Comparison of ENCODE assay signal across 1 cellular context in genomic region chr14:60734465-60735242, GRCh38.
TF ChIP-seq lines count a peak whose summit lies in the region.

MNAT1 (plus strand) TSS chr14:60734761; CDS start chr14:60734863, 102 bp downstream.

TF ChIP-seq in K562, 482 proteins besides CTCF, POLR2A, EP300 and RAD21 (continued from another document and continues in another):
- no peak for TF ChIP-seq CTCFL (IDR thresholded peaks at IDR 0.05; ENCODE audit: borderline replicate concordance, insufficient read depth, low read depth, low read length, poor library complexity, severe bottlenecking)
- peak; percentile 99 for TF ChIP-seq TAF9B (IDR thresholded peaks at IDR 0.05; ENCODE audit: partially characterized antibody)
- no peak for TF ChIP-seq DMBX1 (CRISPR knock-in tag; IDR thresholded peaks at IDR 0.05; ENCODE audit: borderline replicate concordance)
- no peak for TF ChIP-seq ATF1 (CRISPR knock-in tag; IDR thresholded peaks at IDR 0.05)
- peak; percentile 49; the same call in 1 of the 2 replicates for TF ChIP-seq ATF1 (tag; IDR thresholded peaks at IDR 0.05)
- TF ChIP-seq BRD4 (IDR thresholded peaks at IDR 0.05) = no peak
- TF ChIP-seq DDX20 (tag; IDR thresholded peaks at IDR 0.05; ENCODE audit: low read depth) = no peak
- TF ChIP-seq ZNF143 (CRISPR knock-in tag; IDR thresholded peaks at IDR 0.05) = no peak
- no peak for TF ChIP-seq ZKSCAN3 (CRISPR knock-in tag; IDR thresholded peaks at IDR 0.05)
- no peak for TF ChIP-seq ZBTB1 (CRISPR knock-in tag; IDR thresholded peaks at IDR 0.05; ENCODE audit: borderline replicate concordance, low read depth)
- TF ChIP-seq SIRT6 (IDR thresholded peaks at IDR 0.05; ENCODE audit: low read depth, low read length) = no peak
- peak; percentile 77; the same call in 1 of the 2 replicates for TF ChIP-seq CHAMP1 (IDR thresholded peaks at IDR 0.05)
- no peak for TF ChIP-seq GATA2 (CRISPR knock-in tag; IDR thresholded peaks at IDR 0.05)
- no peak for TF ChIP-seq JUN (IDR thresholded peaks at IDR 0.05; ENCODE audit: borderline replicate concordance, low read depth, low read length)
- no peak for TF ChIP-seq JUN (CRISPR knock-in tag; IDR thresholded peaks at IDR 0.05; ENCODE audit: borderline replicate concordance)
- no peak for TF ChIP-seq ILF3 (IDR thresholded peaks at IDR 0.05; ENCODE audit: borderline replicate concordance)
- no peak for TF ChIP-seq RNF219 (CRISPR knock-in tag; IDR thresholded peaks at IDR 0.05)
- TF ChIP-seq HBP1 (CRISPR knock-in tag; IDR thresholded peaks at IDR 0.05) = peak; percentile 31; the same call in 1 of the 2 replicates
- TF ChIP-seq ZNF444 (CRISPR knock-in tag; IDR thresholded peaks at IDR 0.05) = no peak
- TF ChIP-seq ZNF212 (CRISPR knock-in tag; IDR thresholded peaks at IDR 0.05) = no peak
- TF ChIP-seq LARP7 (IDR thresholded peaks at IDR 0.05) = no peak
- TF ChIP-seq PTRF (tag; IDR thresholded peaks at IDR 0.05) = no peak
- no peak for TF ChIP-seq ZNF830 (CRISPR knock-in tag; IDR thresholded peaks at IDR 0.05)
- TF ChIP-seq REST (CRISPR knock-in tag; IDR thresholded peaks at IDR 0.05; ENCODE audit: low read depth) = no peak
- TF ChIP-seq MAFG (tag; conservative IDR thresholded peaks at IDR 0.05) = no peak
- no peak for TF ChIP-seq RFX7 (CRISPR knock-in tag; IDR thresholded peaks at IDR 0.05)
- TF ChIP-seq ZNF280A (IDR thresholded peaks at IDR 0.05; ENCODE audit: low read depth, partially characterized antibody) = no peak
- no peak for TF ChIP-seq FOXJ2 (tag; IDR thresholded peaks at IDR 0.05)
- TF ChIP-seq DACH1 (IDR thresholded peaks at IDR 0.05; ENCODE audit: partially characterized antibody) = no peak
- no peak for TF ChIP-seq NFE2 (IDR thresholded peaks at IDR 0.05; ENCODE audit: low read depth)
- no peak for TF ChIP-seq ZNF282 (CRISPR knock-in tag; IDR thresholded peaks at IDR 0.05)
- TF ChIP-seq E2F1 (CRISPR knock-in tag; IDR thresholded peaks at IDR 0.05) = no peak
- TF ChIP-seq CEBPG (CRISPR knock-in tag; IDR thresholded peaks at IDR 0.05) = no peak
- no peak for TF ChIP-seq CEBPG (tag; conservative IDR thresholded peaks at IDR 0.05 in 1 of 2, IDR thresholded peaks at IDR 0.05 in 1 of 2)
- no peak for TF ChIP-seq CAMTA2 (CRISPR knock-in tag; conservative IDR thresholded peaks at IDR 0.05)
- no peak for TF ChIP-seq THAP12 (CRISPR knock-in tag; IDR thresholded peaks at IDR 0.05)
- TF ChIP-seq ZC3H4 (CRISPR knock-in tag; IDR thresholded peaks at IDR 0.05; ENCODE audit: borderline replicate concordance) = no peak
- no peak for TF ChIP-seq ZNF24 (IDR thresholded peaks at IDR 0.05)
- TF ChIP-seq ZBTB26 (CRISPR knock-in tag; IDR thresholded peaks at IDR 0.05) = no peak
- no peak for TF ChIP-seq ERF (CRISPR knock-in tag; IDR thresholded peaks at IDR 0.05)
- no peak for TF ChIP-seq SAP30 (IDR thresholded peaks at IDR 0.05; ENCODE audit: borderline replicate concordance, insufficient read depth, low read depth, low read length, poor library complexity, severe bottlenecking)
- TF ChIP-seq SNIP1 (IDR thresholded peaks at IDR 0.05; ENCODE audit: low read depth) = no peak
- TF ChIP-seq ZNF57 (CRISPR knock-in tag; IDR thresholded peaks at IDR 0.05) = no peak
- no peak for TF ChIP-seq BRF1 (IDR thresholded peaks at IDR 0.05; ENCODE audit: borderline replicate concordance, extremely low read depth, insufficient read length)
- peak in 1 of 2 experiments; percentile 28; a peak in 1 of 4 replicates for TF ChIP-seq MLLT1 (IDR thresholded peaks at IDR 0.05)
- TF ChIP-seq MAFK (IDR thresholded peaks at IDR 0.05; ENCODE audit: low read length) = no peak
- no peak for TF ChIP-seq ELF4 (CRISPR knock-in tag; IDR thresholded peaks at IDR 0.05)
- no peak for TF ChIP-seq FOS (IDR thresholded peaks at IDR 0.05; ENCODE audit: extremely low read depth, insufficient read length)
